11 cellular contexts compared by ENCODE assay signal in genomic region chr14:105838591-105839424, GRCh38.
"Had no signal": no experiment of that assay in that cellular context is flagged by ENCODE, and none has a peak within 500 bp of the region (broad histone marks: within the 10 kb centered on the region; RNA-seq: fewer than 3 reads in every experiment).

No MANE protein-coding gene starts in this region.

- H3K4me1 Mint-ChIP-seq: activated CD4-positive, alpha-beta T cell treated with anti-CD3 and anti-CD28 coated beads, Interleukin-2, amount 10 ng/mL, durations not matched to agents 7 days and 5 days; activated T-helper 17 cell treated with anti-CD3 and anti-CD28 coated beads, Interleukin-2, amount 50 U/mL, for 72 hours; neural crest cell; T-cell had no signal

- DNase-seq: activated CD4-positive, alpha-beta T cell treated with anti-CD3 and anti-CD28 coated beads, Interleukin-2, amount 10 ng/mL, durations not matched to agents 7 days and 5 days; activated naive CD4-positive, alpha-beta T cell treated with anti-CD3 and anti-CD28 coated beads, Interleukin-2, amount 10 ng/mL, durations not matched to agents 7 days and 5 days; hypothalamus; kidney glomerular epithelial cell; SK-N-SH; stimulated activated CD4-positive, alpha-beta T cell treated with anti-CD3 and anti-CD28 coated beads, Interleukin-12 subunit alpha, Interleukin-12 subunit beta, amount 100 ng/mL, for 4 hours; stimulated activated CD4-positive, alpha-beta T cell treated with anti-CD3 and anti-CD28 coated beads, Interleukin-2, amount 100 ng/mL, for 24 hours; T-cell; T-helper 9 cell had no signal

- ATAC-seq: activated T-helper 17 cell treated with anti-CD3 and anti-CD28 coated beads, Interleukin-2, amount 50 U/mL, for 72 hours; T-cell had no signal

- H3K4me3 Mint-ChIP-seq: activated CD4-positive, alpha-beta T cell treated with anti-CD3 and anti-CD28 coated beads, Interleukin-2, amount 10 ng/mL, durations not matched to agents 7 days and 5 days; activated naive CD4-positive, alpha-beta T cell treated with anti-CD3 and anti-CD28 coated beads, Interleukin-2, amount 10 ng/mL, durations not matched to agents 7 days and 5 days; activated T-helper 17 cell treated with anti-CD3 and anti-CD28 coated beads, Interleukin-2, amount 50 U/mL, for 72 hours; neural crest cell; T-cell had no signal

- H3K27ac Mint-ChIP-seq: activated naive CD4-positive, alpha-beta T cell treated with anti-CD3 and anti-CD28 coated beads, Interleukin-2, amount 10 ng/mL, durations not matched to agents 7 days and 5 days; activated T-helper 17 cell treated with anti-CD3 and anti-CD28 coated beads, Interleukin-2, amount 50 U/mL, for 72 hours; T-cell had no signal

- H3K36me3 Mint-ChIP-seq: activated naive CD4-positive, alpha-beta T cell treated with anti-CD3 and anti-CD28 coated beads, Interleukin-2, amount 10 ng/mL, durations not matched to agents 7 days and 5 days; T-cell had no signal

- H3K9me3 Mint-ChIP-seq: activated CD4-positive, alpha-beta T cell treated with anti-CD3 and anti-CD28 coated beads, Interleukin-2, amount 10 ng/mL, durations not matched to agents 7 days and 5 days; activated naive CD4-positive, alpha-beta T cell treated with anti-CD3 and anti-CD28 coated beads, Interleukin-2, amount 10 ng/mL, durations not matched to agents 7 days and 5 days; activated T-helper 17 cell treated with anti-CD3 and anti-CD28 coated beads, Interleukin-2, amount 50 U/mL, for 72 hours; T-cell had no signal
